Comparison of ENCODE assay signal across 19 cellular contexts in genomic region chr5:83172655-83173054, GRCh38.
DNase-seq lines count a peak whose midpoint lies in the region; ATAC-seq and TF ChIP-seq lines count a peak whose summit lies in the region.
"Had no signal": no experiment of that assay in that cellular context is flagged by ENCODE, and none has a peak within 500 bp of the region (broad histone marks: within the 10 kb centered on the region; RNA-seq: fewer than 3 reads in every experiment).

No MANE protein-coding gene starts in this region.

- H3K27me3 ChIP-seq in adipocyte (replicated peaks; ENCODE audit: control insufficient read depth, insufficient read depth, low read length): no peaks in the 10 kb centered on the region
- H3K27me3 ChIP-seq in mesenchymal stem cell (ENCODE audit: control insufficient read depth in 1 of 2, insufficient read depth in 1 of 2, low read length in 2 of 2): no peaks in the 10 kb centered on the region
- no peaks in the 10 kb centered on the region for H3K27me3 ChIP-seq in smooth muscle cell (ENCODE audit: low read depth)

- H3K27ac ChIP-seq in mesenchymal stem cell (ENCODE audit: low read length, poor library complexity, severe bottlenecking) (no peak overlapping the region), smooth muscle cell (ENCODE audit: low read depth) (no peak overlapping the region)

- peaks cover 6% of the 10 kb centered on the region for H4K20me1 ChIP-seq in smooth muscle cell (ENCODE audit: low read depth)

- H4K8ac ChIP-seq in mesenchymal stem cell (ENCODE audit: low read length): no peak overlapping the region

- H4K91ac ChIP-seq in mesenchymal stem cell (ENCODE audit: low read length): no peak overlapping the region

- H3K79me1 ChIP-seq in mesenchymal stem cell (replicated peaks; ENCODE audit: low read length, poor library complexity, severe bottlenecking): no peaks in the 10 kb centered on the region

- no peak overlapping the region for H2BK120ac ChIP-seq in mesenchymal stem cell (ENCODE audit: low read depth, low read length)

- TF ChIP-seq CTCF in fibroblast of mammary gland (conservative IDR thresholded peaks at IDR 0.05; ENCODE audit: control insufficient read depth, insufficient read depth, low read depth, low read length) (no peak), smooth muscle cell (IDR thresholded peaks at IDR 0.05; ENCODE audit: borderline replicate concordance, insufficient read depth, poor library complexity, severe bottlenecking) (no peak)

- H2BK15ac ChIP-seq in mesenchymal stem cell (ENCODE audit: low read depth, poor library complexity, severe bottlenecking): no peak overlapping the region

- no peak overlapping the region for H3K4ac ChIP-seq in mesenchymal stem cell (ENCODE audit: low read depth in 1 of 2, low read length in 2 of 2)

- no peak overlapping the region for H2BK12ac ChIP-seq in mesenchymal stem cell (ENCODE audit: low read length in 2 of 2)

- no peak overlapping the region for H3K18ac ChIP-seq in mesenchymal stem cell (ENCODE audit: low read depth in 1 of 2, low read length in 2 of 2)

- H3K4me2 ChIP-seq in mesenchymal stem cell (ENCODE audit: low read length, poor library complexity, severe bottlenecking) (no peak overlapping the region), smooth muscle cell (no peak overlapping the region)

- no peak overlapping the region for H2BK5ac ChIP-seq in mesenchymal stem cell (ENCODE audit: low read depth, low read length, poor library complexity, severe bottlenecking)

- no peak overlapping the region for H3K4me3 ChIP-seq in adipocyte (ENCODE audit: low read length)
- no peak overlapping the region for H3K4me3 ChIP-seq in fibroblast of mammary gland (ENCODE audit: control insufficient read depth, low read depth, low read length)
- no peak overlapping the region for H3K4me3 ChIP-seq in mesenchymal stem cell (ENCODE audit: insufficient read depth in 1 of 2, low read depth in 1 of 2, low read length in 2 of 2)
- no peak overlapping the region for H3K4me3 ChIP-seq in smooth muscle cell

- H2AK5ac ChIP-seq in mesenchymal stem cell (ENCODE audit: low read length, severe bottlenecking): no peak overlapping the region

- H3K9me3 ChIP-seq in adipocyte (ENCODE audit: control insufficient read depth, low read length): no peaks in the 10 kb centered on the region
- H3K9me3 ChIP-seq in mesenchymal stem cell (ENCODE audit: control insufficient read depth, low read length): no peaks in the 10 kb centered on the region
- no peaks in the 10 kb centered on the region for H3K9me3 ChIP-seq in smooth muscle cell (replicated peaks; ENCODE audit: low read depth)

- peaks cover 16% of the 10 kb centered on the region for H3K4me1 ChIP-seq in adipocyte (ENCODE audit: control insufficient read depth, insufficient read depth, low read length)
- H3K4me1 ChIP-seq in mesenchymal stem cell (ENCODE audit: control insufficient read depth, insufficient read depth, low read depth, low read length): no peaks in the 10 kb centered on the region
- peaks cover 14% of the 10 kb centered on the region for H3K4me1 ChIP-seq in smooth muscle cell (ENCODE audit: low read depth)

- H3F3A ChIP-seq in smooth muscle cell (ENCODE audit: low read depth): no peaks in the 10 kb centered on the region

- no peaks in the 10 kb centered on the region for H3K79me2 ChIP-seq in smooth muscle cell (ENCODE audit: low read depth)

- no peak overlapping the region for H3K9ac ChIP-seq in adipocyte (ENCODE audit: low read length)
- H3K9ac ChIP-seq in mesenchymal stem cell (ENCODE audit: low read length): peak overlapping the region; percentile 61
- no peak overlapping the region for H3K9ac ChIP-seq in smooth muscle cell (ENCODE audit: low read depth)

- no peak for ATAC-seq in GM18858 (IDR thresholded peaks at IDR 0.05; ENCODE audit: unreplicated experiment)
- no peak for ATAC-seq in HG03196 (IDR thresholded peaks at IDR 0.05; ENCODE audit: unreplicated experiment)

- H3K23ac ChIP-seq in mesenchymal stem cell (ENCODE audit: low read length in 2 of 2): no peak overlapping the region

- peak; percentile 13 for DNase-seq in AG20443 (ENCODE audit: low spot score)
- peak; percentile 24 for DNase-seq in adipocyte (ENCODE audit: low read depth)
- peak; percentile 24 for DNase-seq in fibroblast of mammary gland (ENCODE audit: low read depth)
- peak; percentile 20 for DNase-seq in mesenchymal stem cell
- no peak for DNase-seq in smooth muscle cell (lab: John Stamatoyannopoulos, UW; ENCODE audit: unreplicated experiment)
- DNase-seq in SHP77 (lab: John Stamatoyannopoulos, UW): no peak
- DNase-seq: CD4-positive, alpha-beta T cell; H9; KBM-7; MV-4-11; NCI-H1436 treated with DMSO at 0.1 percent for 48 hours; NCI-H2029 treated with DMSO at 0.1 percent for 48 hours; NCI-H2171 treated with DMSO at 0.1 percent for 48 hours; NCI-H446 treated with DMSO at 0.1 percent for 48 hours; NCI-H748 treated with DMSO at 0.1 percent for 48 hours; OCI-M1; SIG-M5 had no signal

- no peak overlapping the region for H3K14ac ChIP-seq in mesenchymal stem cell (ENCODE audit: low read length in 2 of 2)

- no peak overlapping the region for H2AFZ ChIP-seq in mesenchymal stem cell (ENCODE audit: low read depth, low read length)
- no peak overlapping the region for H2AFZ ChIP-seq in smooth muscle cell (ENCODE audit: low read depth)

- H3K36me3 ChIP-seq in adipocyte (ENCODE audit: control insufficient read depth, insufficient read depth, low read length, severe bottlenecking): no peaks in the 10 kb centered on the region
- no peaks in the 10 kb centered on the region for H3K36me3 ChIP-seq in mesenchymal stem cell (ENCODE audit: control insufficient read depth in 1 of 2, insufficient read depth in 2 of 2, low read depth in 1 of 2, low read length in 2 of 2)
- no peaks in the 10 kb centered on the region for H3K36me3 ChIP-seq in smooth muscle cell (ENCODE audit: low read depth)

Comparison
In these comparisons a context has a peak if more than half of its experiments do, and no peak if none do; other contexts are left out.
1. DNase-seq: peak in AG20443 (single experiment), adipocyte (single experiment), fibroblast of mammary gland (single experiment) and mesenchymal stem cell (single experiment); none in smooth muscle cell (single experiment) and SHP77 (0 of 2).